21 cellular contexts compared by ENCODE assay signal in the genomic region with DNA sequence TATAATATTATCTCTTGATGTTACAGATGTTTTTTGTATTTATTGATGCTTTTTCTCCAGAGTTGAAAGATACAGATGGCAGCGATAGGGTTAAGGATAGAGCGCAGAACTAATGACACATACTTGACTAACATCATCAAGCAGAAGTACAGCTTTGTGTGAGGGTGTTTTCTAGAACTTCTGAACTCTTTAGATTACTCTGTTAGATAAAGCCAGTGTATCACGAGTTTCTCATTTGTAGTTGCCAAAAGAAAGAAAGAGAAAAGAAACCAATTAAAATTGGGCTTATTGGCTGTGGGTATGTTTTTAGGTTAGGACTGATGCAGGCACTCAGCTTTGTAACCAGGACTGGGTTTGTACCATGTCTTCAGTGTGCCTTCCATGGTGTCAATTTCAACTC. TPM values are rescaled to one million over a fixed set of nuclear protein-coding genes. Genes with fewer than 3 reads are reported as not detected.
A peak's percentile ranks its signal among the peaks of the same experiment; 100 is the strongest.
DNase-seq lines count a peak whose midpoint lies in the region; ATAC-seq, FAIRE-seq and TF ChIP-seq lines count a peak whose summit lies in the region.
"Had no signal": no experiment of that assay in that cellular context is flagged by ENCODE, and none has a peak within 500 bp of the region (broad histone marks: within the 10 kb centered on the region; RNA-seq: fewer than 3 reads in every experiment).

No MANE protein-coding gene starts in this region.

- FAIRE-seq in bronchial epithelial cell (lab: Jason Lieb, UNC) (no peak), small intestine (lab: Jason Lieb, UNC) (no peak)
- FAIRE-seq: RCC 7860 had no signal

- H3K9me3 Mint-ChIP-seq in activated T-cell treated with anti-CD3 and anti-CD28 coated beads, Interleukin-2, amount 50 U/mL, for 4 hours: no peaks in the 10 kb centered on the region
- H3K9me3 Mint-ChIP-seq: nephron had no signal

- H3K4me1 ChIP-seq in small intestine (ENCODE audit: control insufficient read depth in 2 of 2, insufficient read depth in 1 of 2, low read depth in 1 of 2, low read length in 1 of 2): peaks cover 0 to 2% of the 10 kb centered on the region in 2 donors

- peak; percentile 84 to 85 for ATAC-seq in activated T-cell treated with anti-CD3 and anti-CD28 coated beads, Interleukin-2, amount 50 U/mL, for 4 hours
- peak; percentile 72 for ATAC-seq in T-helper 17 cell
- ATAC-seq: left colon, sciatic nerve had no signal

- no peaks in the 10 kb centered on the region for H3K27me3 Mint-ChIP-seq in activated T-cell treated with anti-CD3 and anti-CD28 coated beads, Interleukin-2, amount 50 U/mL, for 4 hours (ENCODE audit: low read depth)
- no peaks in the 10 kb centered on the region for H3K27me3 Mint-ChIP-seq in T-helper 17 cell

- H3K9me3 ChIP-seq in T-helper 17 cell (ENCODE audit: control insufficient read depth, low read length, poor library complexity, severe bottlenecking) (no peaks in the 10 kb centered on the region), small intestine (ENCODE audit: control insufficient read depth, low read depth) (no peaks in the 10 kb centered on the region)
- H3K9me3 ChIP-seq: BLaER1 treated with 17β-estradiol and CSF1 and Interleukin-3, amounts not matched to agents 10 nM and 100 nM; esophagus muscularis mucosa; thoracic aorta had no signal

- no peaks in the 10 kb centered on the region for H3K36me3 Mint-ChIP-seq in activated T-cell treated with anti-CD3 and anti-CD28 coated beads, Interleukin-2, amount 50 U/mL, for 4 hours (ENCODE audit: insufficient read depth)
- H3K36me3 Mint-ChIP-seq in T-helper 17 cell (ENCODE audit: low read depth): no peaks in the 10 kb centered on the region

- H3K4me3 Mint-ChIP-seq in activated T-cell treated with anti-CD3 and anti-CD28 coated beads, Interleukin-2, amount 50 U/mL, for 4 hours: no peak overlapping the region
- H3K4me3 Mint-ChIP-seq in T-helper 17 cell: no peak overlapping the region
- H3K4me3 Mint-ChIP-seq: nephron had no signal

- no peak for DNase-seq in activated T-cell treated with anti-CD3 and anti-CD28 coated beads, Interleukin-2, amount 50 U/mL, for 4 hours
- no peak for DNase-seq in activated T-cell treated with anti-CD3 and anti-CD28 coated beads, Interleukin-2, amount 50 U/mL, for 48 hours
- DNase-seq in T-helper 17 cell (no peak), bronchial epithelial cell (ENCODE audit: low read depth) (peak; percentile 31), small intestine (peak; percentile 17), GM19240 (ENCODE audit: insufficient read length, low spot score) (no peak), NCI-H524 (lab: John Stamatoyannopoulos, UW) (no peak), caudate nucleus (lab: John Stamatoyannopoulos, UW) (no peak)
- DNase-seq: amygdala; DMS153; effector CD8-positive, alpha-beta T cell; GF-D8; left colon; NCI-H2107 had no signal

- WGBS in small intestine, 3 donors: 58 to 73% (median 66%) methylated on average over 3 of the region's 3 CpGs

- no peaks in the 10 kb centered on the region for H3K36me3 ChIP-seq in bronchial epithelial cell (ENCODE audit: control insufficient read depth, insufficient read depth, low read length)
- no peaks in the 10 kb centered on the region for H3K36me3 ChIP-seq in small intestine (ENCODE audit: control insufficient read depth in 2 of 2, insufficient read depth in 2 of 2, low read length in 2 of 2)
- H3K36me3 ChIP-seq: BLaER1 treated with 17β-estradiol and CSF1 and Interleukin-3, amounts not matched to agents 10 nM and 100 nM; esophagus muscularis mucosa; thoracic aorta had no signal

- H3K27me3 ChIP-seq in bronchial epithelial cell (ENCODE audit: control insufficient read depth, insufficient read depth, low read length) (no peaks in the 10 kb centered on the region), small intestine (ENCODE audit: control insufficient read depth in 2 of 2, insufficient read depth in 2 of 2, low read length in 2 of 2) (no peaks in the 10 kb centered on the region)
- H3K27me3 ChIP-seq: BLaER1 treated with 17β-estradiol and CSF1 and Interleukin-3, amounts not matched to agents 10 nM and 100 nM; esophagus muscularis mucosa had no signal

- H3K4me1 Mint-ChIP-seq in activated T-cell treated with anti-CD3 and anti-CD28 coated beads, Interleukin-2, amount 50 U/mL, for 4 hours (ENCODE audit: low read depth): peaks cover 58% of the 10 kb centered on the region
- peaks cover 26% of the 10 kb centered on the region for H3K4me1 Mint-ChIP-seq in T-helper 17 cell
- H3K4me1 Mint-ChIP-seq: nephron had no signal

- H3K4me3 ChIP-seq in bronchial epithelial cell (ENCODE audit: low read depth, low read length): no peak overlapping the region
- H3K4me3 ChIP-seq in small intestine (ENCODE audit: low read depth in 1 of 2, low read length in 2 of 2): no peak overlapping the region
- H3K4me3 ChIP-seq: BLaER1 treated with 17β-estradiol and CSF1 and Interleukin-3, amounts not matched to agents 10 nM and 100 nM; esophagus muscularis mucosa; thoracic aorta had no signal

- no peak overlapping the region for H3K27ac ChIP-seq in small intestine (ENCODE audit: low read depth in 1 of 2, low read length in 1 of 2)
- H3K27ac ChIP-seq in caudate nucleus (ENCODE audit: low read depth, low read length): no peak overlapping the region
- H3K27ac ChIP-seq: BLaER1 treated with 17β-estradiol and CSF1 and Interleukin-3, amounts not matched to agents 10 nM and 100 nM; esophagus muscularis mucosa; thoracic aorta had no signal

- TF ChIP-seq CTCF in bronchial epithelial cell (IDR thresholded peaks at IDR 0.05; ENCODE audit: insufficient read depth, low read length, severe bottlenecking): no peak

- H3K27ac Mint-ChIP-seq in T-helper 17 cell: peak overlapping the region; percentile 98

RNA-seq across cellular contexts. Expression of gene GPR171, which starts 6.6 kb away (rescaled TPM):
- 10 to 100 TPM; 72.2 to 85.8 (median 75.3) TPM for total RNA-seq in activated T-cell treated with anti-CD3 and anti-CD28 coated beads, Interleukin-2, amount 50 U/mL, for 4 hours
- total RNA-seq in T-helper 17 cell (10 to 100 TPM; 20.7 to 33.8 TPM), bronchial epithelial cell (not detected in 2 replicates)
- polyA plus RNA-seq in small intestine: 1 to 10 TPM; 1.6 to 3.5 (median 2.4) TPM
- total RNA-seq: NCI-H460 had no signal

Comparison
In these comparisons a context has a peak if more than half of its experiments do, and no peak if none do; other contexts are left out.
1. DNase-seq: peak in bronchial epithelial cell (single experiment) and small intestine (single experiment); none in activated T-cell treated with anti-CD3 and anti-CD28 coated beads, Interleukin-2, amount 50 U/mL, for 4 hours (single experiment), activated T-cell treated with anti-CD3 and anti-CD28 coated beads, Interleukin-2, amount 50 U/mL, for 48 hours (0 of 2), T-helper 17 cell (0 of 3), GM19240 (single experiment), NCI-H524 (0 of 2) and caudate nucleus (0 of 61).
2. RNA of gene GPR171, which starts 6.6 kb away (total RNA-seq): 72.2 to 85.8 TPM in activated T-cell treated with anti-CD3 and anti-CD28 coated beads, Interleukin-2, amount 50 U/mL, for 4 hours and 20.7 to 33.8 TPM in T-helper 17 cell; not detected in bronchial epithelial cell; every median in the first group is over 10 times any median in the second.